Comparison of ENCODE assay signal across 11 cellular contexts in the genomic region with DNA sequence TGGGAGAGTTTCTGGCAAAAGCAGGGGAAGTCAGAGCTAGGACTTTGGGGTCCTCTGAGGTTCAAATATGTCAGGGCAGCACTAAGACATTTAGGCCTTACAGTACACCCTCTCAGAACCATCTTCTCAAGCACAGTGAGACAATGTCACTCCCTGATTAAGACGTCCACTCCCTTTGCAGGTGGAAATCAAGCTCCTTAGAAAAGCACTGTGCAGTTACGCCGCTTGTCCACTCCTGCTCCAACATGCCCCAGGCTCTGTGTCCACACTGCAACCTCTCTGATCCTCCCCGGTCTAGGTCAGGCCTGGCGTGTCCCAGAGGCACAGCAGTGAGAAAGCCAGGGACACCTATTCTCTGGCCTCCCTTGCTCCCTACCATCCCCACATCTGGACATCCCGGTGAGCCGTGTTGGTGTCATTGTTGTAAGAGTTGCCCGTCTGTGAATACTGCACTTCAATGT.
DNase-seq lines count a peak whose midpoint lies in the region; ATAC-seq lines count a peak whose summit lies in the region.
"Had no signal": no experiment of that assay in that cellular context is flagged by ENCODE, and none has a peak within 500 bp of the region (broad histone marks: within the 10 kb centered on the region; RNA-seq: fewer than 3 reads in every experiment).

No MANE protein-coding gene starts in this region.

- peak; percentile 24 for ATAC-seq in GM19043 (IDR thresholded peaks at IDR 0.05; ENCODE audit: low read depth, unreplicated experiment)
- peak; percentile 11 for ATAC-seq in GM21576 (IDR thresholded peaks at IDR 0.05; ENCODE audit: unreplicated experiment)
- peak; percentile 20 for ATAC-seq in HG03432 (IDR thresholded peaks at IDR 0.05; ENCODE audit: unreplicated experiment)
- no peak for ATAC-seq in GM18520 (IDR thresholded peaks at IDR 0.05; ENCODE audit: unreplicated experiment)

- DNase-seq in mucosa of gallbladder (ENCODE audit: low spot score) = peak; percentile 9
- DNase-seq in NAMALWA (ENCODE audit: low spot score) = no peak
- no peak for DNase-seq in COLO829 (ENCODE audit: low spot score)
- DNase-seq in NCI-H2029 treated with DMSO at 0.1 percent for 48 hours (lab: John Stamatoyannopoulos, UW) = no peak
- DNase-seq: effector memory CD4-positive, alpha-beta T cell; SHP77; transverse colon had no signal
